13 cellular contexts compared by ENCODE assay signal in the genomic region with DNA sequence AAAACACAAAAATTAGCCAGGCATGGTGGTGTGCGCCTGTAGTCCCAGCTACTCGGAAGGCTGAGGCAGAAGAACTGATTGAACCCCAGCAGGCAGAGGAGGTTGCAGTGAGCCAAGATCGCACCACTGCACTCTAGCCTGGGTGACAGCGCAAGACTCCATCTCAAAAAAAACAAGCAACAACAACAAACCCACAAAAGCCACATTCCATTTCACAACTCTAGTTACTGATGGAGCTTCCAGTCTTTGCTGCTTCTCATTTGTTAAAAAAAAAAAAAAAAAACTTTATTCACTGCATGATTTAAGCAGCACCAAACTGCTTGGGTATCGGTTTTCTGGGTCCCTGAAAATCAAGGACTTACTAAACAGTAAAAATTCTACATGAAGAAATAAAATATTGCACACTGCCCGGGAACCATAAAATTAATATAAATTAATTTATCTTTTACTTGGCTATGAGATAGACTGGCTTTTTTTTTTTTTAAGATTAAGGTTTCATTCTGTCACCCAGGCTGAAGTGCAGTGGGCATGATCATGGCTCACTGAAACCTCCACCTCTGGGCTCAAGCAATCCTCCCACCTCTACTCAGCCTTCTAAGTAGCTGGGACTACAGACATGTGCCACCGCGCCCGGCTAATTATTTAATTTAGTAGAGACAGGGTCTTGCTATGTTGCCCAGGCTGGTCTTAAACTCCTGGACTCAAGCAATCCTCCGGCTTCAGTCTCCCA. TPM values are rescaled to one million over a fixed set of nuclear protein-coding genes. Genes with fewer than 3 reads are reported as not detected.
DNase-seq lines count a peak whose midpoint lies in the region; ATAC-seq and TF ChIP-seq lines count a peak whose summit lies in the region.
"Had no signal": no experiment of that assay in that cellular context is flagged by ENCODE, and none has a peak within 500 bp of the region (broad histone marks: within the 10 kb centered on the region; RNA-seq: fewer than 3 reads in every experiment).

No MANE protein-coding gene starts in this region.

- no peak for TF ChIP-seq POLR2A in NB4 (IDR thresholded peaks at IDR 0.05; ENCODE audit: extremely low read depth, insufficient read length)

- H3K9me3 Mint-ChIP-seq in activated naive CD4-positive, alpha-beta T cell treated with anti-CD3 and anti-CD28 coated beads, Interleukin-2, amount 50 U/mL, for 24 hours = no peaks in the 10 kb centered on the region
- no peaks in the 10 kb centered on the region for H3K9me3 Mint-ChIP-seq in activated naive CD4-positive, alpha-beta T cell treated with anti-CD3 and anti-CD28 coated beads for 36 hours
- H3K9me3 Mint-ChIP-seq in stimulated activated memory B cell treated with anti-CD40 and anti-IgM and Interleukin-4, amounts not matched to agents 10 μg/mL and 1 μg/mL and 100 μg/mL, for 72 hours = no peaks in the 10 kb centered on the region

- DNase-seq in activated naive CD4-positive, alpha-beta T cell treated with anti-CD3 and anti-CD28 coated beads for 36 hours = no peak
- DNase-seq in NB4 (ENCODE audit: low read depth) (peak; percentile 87), amniotic epithelial cell (ENCODE audit: low read depth) (peak; percentile 67), medulla oblongata (ENCODE audit: extremely low spot score) (no peak), hippocampal formation (lab: John Stamatoyannopoulos, UW) (no peak)
- DNase-seq: caudate nucleus, NCI-H1436 treated with DMSO at 0.1 percent for 48 hours, sigmoid colon, T-helper 9 cell had no signal

- H3K4me3 ChIP-seq in NB4 (ENCODE audit: low read depth, low read length) = no peak overlapping the region
- H3K4me3 ChIP-seq: esophagus muscularis mucosa, sigmoid colon had no signal

- H3K27me3 Mint-ChIP-seq in activated naive CD4-positive, alpha-beta T cell treated with anti-CD3 and anti-CD28 coated beads, Interleukin-2, amount 50 U/mL, for 24 hours = no peaks in the 10 kb centered on the region
- no peaks in the 10 kb centered on the region for H3K27me3 Mint-ChIP-seq in activated naive CD4-positive, alpha-beta T cell treated with anti-CD3 and anti-CD28 coated beads for 36 hours (ENCODE audit: low read depth)
- H3K27me3 Mint-ChIP-seq in stimulated activated memory B cell treated with anti-CD40 and anti-IgM and Interleukin-4, amounts not matched to agents 10 μg/mL and 1 μg/mL and 100 μg/mL, for 72 hours = no peaks in the 10 kb centered on the region

- no peak for TF ChIP-seq CTCF in NB4 (IDR thresholded peaks at IDR 0.05; ENCODE audit: low read depth, low read length)

- intact Hi-C loops in activated naive CD4-positive, alpha-beta T cell treated with anti-CD3 and anti-CD28 coated beads for 36 hours (cut with micrococcal nuclease) = loop anchor here (5.0 kb wide), 1 partner anchor 1546 kb away; no protein-coding TSS in a partner anchor

- H3K27ac Mint-ChIP-seq in activated naive CD4-positive, alpha-beta T cell treated with anti-CD3 and anti-CD28 coated beads, Interleukin-2, amount 50 U/mL, for 24 hours = peak overlapping the region; percentile 23
- H3K27ac Mint-ChIP-seq in activated naive CD4-positive, alpha-beta T cell treated with anti-CD3 and anti-CD28 coated beads for 36 hours = no peak overlapping the region
- peak overlapping the region; percentile 74 for H3K27ac Mint-ChIP-seq in stimulated activated memory B cell treated with anti-CD40 and anti-IgM and Interleukin-4, amounts not matched to agents 10 μg/mL and 1 μg/mL and 100 μg/mL, for 72 hours

- H3K36me3 Mint-ChIP-seq in activated naive CD4-positive, alpha-beta T cell treated with anti-CD3 and anti-CD28 coated beads, Interleukin-2, amount 50 U/mL, for 24 hours = no peaks in the 10 kb centered on the region
- no peaks in the 10 kb centered on the region for H3K36me3 Mint-ChIP-seq in activated naive CD4-positive, alpha-beta T cell treated with anti-CD3 and anti-CD28 coated beads for 36 hours (ENCODE audit: low read depth)
- no peaks in the 10 kb centered on the region for H3K36me3 Mint-ChIP-seq in stimulated activated memory B cell treated with anti-CD40 and anti-IgM and Interleukin-4, amounts not matched to agents 10 μg/mL and 1 μg/mL and 100 μg/mL, for 72 hours

- peaks cover 67% of the 10 kb centered on the region for H3K4me1 Mint-ChIP-seq in activated naive CD4-positive, alpha-beta T cell treated with anti-CD3 and anti-CD28 coated beads, Interleukin-2, amount 50 U/mL, for 24 hours
- peaks cover 66% of the 10 kb centered on the region for H3K4me1 Mint-ChIP-seq in activated naive CD4-positive, alpha-beta T cell treated with anti-CD3 and anti-CD28 coated beads for 36 hours (ENCODE audit: low read depth)
- H3K4me1 Mint-ChIP-seq in stimulated activated memory B cell treated with anti-CD40 and anti-IgM and Interleukin-4, amounts not matched to agents 10 μg/mL and 1 μg/mL and 100 μg/mL, for 72 hours = peaks cover 53% of the 10 kb centered on the region

- ATAC-seq in stimulated activated memory B cell treated with anti-CD40 and anti-IgM and Interleukin-4, amounts not matched to agents 10 μg/mL and 1 μg/mL and 100 μg/mL, for 72 hours = no peak
- ATAC-seq in GM21447 (IDR thresholded peaks at IDR 0.05; ENCODE audit: unreplicated experiment) = no peak

- CTCF ChIA-PET in activated naive CD4-positive, alpha-beta T cell treated with anti-CD3 and anti-CD28 coated beads for 36 hours (lab: Charles Lee) = no interaction called here

- H3K4me3 Mint-ChIP-seq in activated naive CD4-positive, alpha-beta T cell treated with anti-CD3 and anti-CD28 coated beads, Interleukin-2, amount 50 U/mL, for 24 hours = peak overlapping the region; percentile 15
- H3K4me3 Mint-ChIP-seq in activated naive CD4-positive, alpha-beta T cell treated with anti-CD3 and anti-CD28 coated beads for 36 hours = no peak overlapping the region
- H3K4me3 Mint-ChIP-seq in stimulated activated memory B cell treated with anti-CD40 and anti-IgM and Interleukin-4, amounts not matched to agents 10 μg/mL and 1 μg/mL and 100 μg/mL, for 72 hours = no peak overlapping the region

RNA-seq across cellular contexts. Expression of a gene that starts 42.0 kb away (rescaled TPM):
- total RNA-seq in activated naive CD4-positive, alpha-beta T cell treated with anti-CD3 and anti-CD28 coated beads for 36 hours = 10 to 100 TPM; 41.1 to 43.3 TPM

Comparison
In these comparisons a context has a peak if more than half of its experiments do, and no peak if none do; other contexts are left out.
1. DNase-seq: peak in NB4 (single experiment) and amniotic epithelial cell (single experiment); none in activated naive CD4-positive, alpha-beta T cell treated with anti-CD3 and anti-CD28 coated beads for 36 hours (single experiment), medulla oblongata (single experiment) and hippocampal formation (0 of 2).